Comparison of ENCODE assay signal across 13 cellular contexts in the genomic region with DNA sequence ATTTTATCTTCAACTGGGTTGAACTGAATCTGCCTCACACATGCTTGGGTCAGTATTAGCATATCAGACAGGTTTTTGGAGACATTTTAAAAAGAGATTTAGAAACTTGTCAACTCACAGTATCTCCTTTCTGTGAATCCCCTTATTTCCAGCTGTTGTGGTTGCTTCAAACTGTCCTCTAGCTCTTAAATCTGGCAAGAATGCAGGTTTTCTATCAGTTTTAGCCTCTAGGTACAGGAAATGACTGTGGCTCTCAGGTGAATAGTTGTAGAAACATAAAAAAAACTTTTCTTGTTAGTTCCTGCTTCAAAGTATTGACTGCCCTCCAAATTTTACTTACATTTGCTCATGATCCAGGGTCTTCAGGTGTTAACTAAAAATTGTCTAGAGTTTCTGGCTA.
A peak's percentile ranks its signal among the peaks of the same experiment; 100 is the strongest.
DNase-seq lines count a peak whose midpoint lies in the region; ATAC-seq lines count a peak whose summit lies in the region.
"Had no signal": no experiment of that assay in that cellular context is flagged by ENCODE, and none has a peak within 500 bp of the region (broad histone marks: within the 10 kb centered on the region; RNA-seq: fewer than 3 reads in every experiment).

No MANE protein-coding gene starts in this region.

- H3K23ac ChIP-seq in mesendoderm (ENCODE audit: low read length): no peak overlapping the region

- H3K4ac ChIP-seq in mesendoderm (ENCODE audit: low read depth, low read length): no peak overlapping the region

- H3K4me1 ChIP-seq in HUES6 (ENCODE audit: control insufficient read depth, insufficient read depth, low read length) (no peaks in the 10 kb centered on the region), mesendoderm (ENCODE audit: control insufficient read depth, low read depth, low read length) (no peaks in the 10 kb centered on the region)
- H3K4me1 ChIP-seq: Caco-2 had no signal

- no peak overlapping the region for H2BK5ac ChIP-seq in mesendoderm (ENCODE audit: low read length)

- H3K27ac ChIP-seq in HUES6 (ENCODE audit: low read depth, low read length): 0 out of 2 replicates have a peak overlapping the region, but pooled peaks have one; percentile 28
- H3K27ac ChIP-seq in mesendoderm (ENCODE audit: low read depth, low read length): no peak overlapping the region
- H3K27ac ChIP-seq: C4-2B had no signal

- no peak overlapping the region for H2AK5ac ChIP-seq in mesendoderm (ENCODE audit: low read length)

- no peak overlapping the region for H3K18ac ChIP-seq in mesendoderm (ENCODE audit: low read length)

- no peak overlapping the region for H4K5ac ChIP-seq in mesendoderm (ENCODE audit: low read length)

- no peaks in the 10 kb centered on the region for H3K9me3 ChIP-seq in HUES6 (ENCODE audit: control insufficient read depth, insufficient read depth, low read depth, low read length)
- H3K9me3 ChIP-seq: Caco-2, HAP-1 had no signal

- H3K9ac ChIP-seq in HUES6 (ENCODE audit: low read length): no peak overlapping the region
- H3K9ac ChIP-seq in mesendoderm (ENCODE audit: low read length): no peak overlapping the region

- DNase-seq in RPMI8226 (peak; percentile 14), mesendoderm (peak; percentile 23), Ammon's horn (ENCODE audit: low spot score) (no peak)
- DNase-seq: ACHN; Caco-2; CD4-positive, alpha-beta T cell; GOT3; KG1 had no signal

- ATAC-seq in HG02852 (IDR thresholded peaks at IDR 0.05; ENCODE audit: unreplicated experiment): no peak
- no peak for ATAC-seq in HG03457 (IDR thresholded peaks at IDR 0.05; ENCODE audit: unreplicated experiment)

- no peak overlapping the region for H3K56ac ChIP-seq in mesendoderm (ENCODE audit: low read length)

- H3K79me2 ChIP-seq in mesendoderm (ENCODE audit: control insufficient read depth, insufficient read depth, low read length): no peaks in the 10 kb centered on the region

- H2BK120ac ChIP-seq in mesendoderm (ENCODE audit: low read depth, low read length): no peak overlapping the region

- H3K36me3 ChIP-seq in HUES6 (ENCODE audit: control insufficient read depth, insufficient read depth, low read length) (no peaks in the 10 kb centered on the region), mesendoderm (ENCODE audit: control insufficient read depth, insufficient read depth, low read length) (no peaks in the 10 kb centered on the region)

- H2BK15ac ChIP-seq in mesendoderm (replicated peaks; ENCODE audit: low read depth): no peak overlapping the region

- H3K4me3 ChIP-seq in HUES6 (ENCODE audit: low read depth, low read length) (no peak overlapping the region), mesendoderm (ENCODE audit: low read length) (no peak overlapping the region)
- H3K4me3 ChIP-seq: HAP-1 had no signal

- no peak overlapping the region for H3K4me2 ChIP-seq in mesendoderm (ENCODE audit: low read length)

- no peaks in the 10 kb centered on the region for H3K27me3 ChIP-seq in HUES6 (ENCODE audit: control insufficient read depth, insufficient read depth, low read length)
- H3K27me3 ChIP-seq in mesendoderm (ENCODE audit: insufficient read depth, low read length, poor library complexity): no peaks in the 10 kb centered on the region

- no peak overlapping the region for H4K8ac ChIP-seq in mesendoderm (ENCODE audit: low read depth, low read length)

- no peaks in the 10 kb centered on the region for H3K79me1 ChIP-seq in mesendoderm (ENCODE audit: low read length)
